29 cellular contexts compared by ENCODE assay signal in genomic region chr2:219918929-219919328, GRCh38.
DNase-seq lines count a peak whose midpoint lies in the region; FAIRE-seq and TF ChIP-seq lines count a peak whose summit lies in the region.
"Had no signal": no experiment of that assay in that cellular context is flagged by ENCODE, and none has a peak within 500 bp of the region (broad histone marks: within the 10 kb centered on the region; RNA-seq: fewer than 3 reads in every experiment).

No MANE protein-coding gene starts in this region.

- TF ChIP-seq CTCF in neural progenitor cell (IDR thresholded peaks at IDR 0.05) (no peak), MM.1S (IDR thresholded peaks at IDR 0.05; ENCODE audit: low read length) (no peak)

- H3K79me2 ChIP-seq in neural progenitor cell (ENCODE audit: low read depth) (no peaks in the 10 kb centered on the region), MM.1S (ENCODE audit: low read length) (no peaks in the 10 kb centered on the region)

- H2AFZ ChIP-seq in neural progenitor cell (replicated peaks), result no peak overlapping the region
- no peak overlapping the region for H2AFZ ChIP-seq in MM.1S (ENCODE audit: low read length)
- H2AFZ ChIP-seq: PC-9 had no signal

- H3K9me2 ChIP-seq in MM.1S (replicated peaks; ENCODE audit: insufficient read depth, low read length), result no peaks in the 10 kb centered on the region

- H3K36me3 Mint-ChIP-seq in neural progenitor cell, result no peaks in the 10 kb centered on the region
- H3K36me3 Mint-ChIP-seq: CD4-positive, alpha-beta memory T cell had no signal

- FAIRE-seq in small intestine (lab: Jason Lieb, UNC), result no peak
- FAIRE-seq: A204.1, GM12892, GM19239, H1 had no signal

- H3K27ac Mint-ChIP-seq in neural progenitor cell, result no peak overlapping the region
- H3K27ac Mint-ChIP-seq: CD4-positive, alpha-beta memory T cell had no signal

- peaks cover 3% of the 10 kb centered on the region for H3K27me3 Mint-ChIP-seq in neural progenitor cell (ENCODE audit: insufficient read depth, low read depth)

- H3F3A ChIP-seq in neural progenitor cell (ENCODE audit: low read depth) (peaks cover 58% of the 10 kb centered on the region), MM.1S (ENCODE audit: insufficient read depth, low read length) (no peaks in the 10 kb centered on the region)

- H3K9ac ChIP-seq in neural progenitor cell (no peak overlapping the region), MM.1S (ENCODE audit: low read length) (no peak overlapping the region)

- H3K27ac ChIP-seq in neural progenitor cell (no peak overlapping the region), MM.1S (ENCODE audit: low read length) (no peak overlapping the region), small intestine (ENCODE audit: low read depth in 1 of 2, low read length in 1 of 2) (no peak overlapping the region)
- H3K27ac ChIP-seq: PC-9 had no signal

- H3K4me3 Mint-ChIP-seq in neural progenitor cell, result no peak overlapping the region
- H3K4me3 Mint-ChIP-seq: CD4-positive, alpha-beta memory T cell had no signal

- 45 to 69% (median 58%) methylated on average over 3 of the region's 3 CpGs for WGBS in small intestine, 3 donors

- peaks cover 3% of the 10 kb centered on the region for H3K9me3 Mint-ChIP-seq in neural progenitor cell

- H3K4me1 ChIP-seq in neural progenitor cell (peaks cover 70% of the 10 kb centered on the region), MM.1S (ENCODE audit: low read length) (no peaks in the 10 kb centered on the region), small intestine (ENCODE audit: control insufficient read depth in 2 of 2, insufficient read depth in 1 of 2, low read depth in 1 of 2, low read length in 1 of 2) (no peaks in the 10 kb centered on the region)

- H4K20me1 ChIP-seq in neural progenitor cell (ENCODE audit: low read depth) (peaks cover 16% of the 10 kb centered on the region), MM.1S (ENCODE audit: insufficient read depth, low read length) (no peaks in the 10 kb centered on the region)

- H3K9me3 ChIP-seq in neural progenitor cell (ENCODE audit: low read depth), result no peaks in the 10 kb centered on the region
- H3K9me3 ChIP-seq in MM.1S (replicated peaks; ENCODE audit: insufficient read depth, low read length), result no peaks in the 10 kb centered on the region
- no peaks in the 10 kb centered on the region for H3K9me3 ChIP-seq in small intestine (ENCODE audit: control insufficient read depth, low read depth)
- H3K9me3 ChIP-seq: MG63 had no signal

- peaks cover 44% of the 10 kb centered on the region for H3K4me1 Mint-ChIP-seq in neural progenitor cell
- H3K4me1 Mint-ChIP-seq: CD4-positive, alpha-beta memory T cell had no signal

- DNase-seq in COR-L47 (lab: John Stamatoyannopoulos, UW) (peak; percentile 2), NCI-H1092 (lab: John Stamatoyannopoulos, UW) (peak; percentile 6), NCI-H748 (lab: John Stamatoyannopoulos, UW; ENCODE audit: unreplicated experiment) (peak; percentile 87), neural progenitor cell (ENCODE audit: low spot score) (no peak), MM.1S (no peak), ecto neural progenitor cell (ENCODE audit: low spot score) (no peak), small intestine (no peak)
- DNase-seq: AML-193; C1 segment of cervical spinal cord; CD4-positive, alpha-beta memory T cell; DMS 273 treated with DMSO at 0.1 percent for 48 hours; DND-41; HCEC 1CT; IMR-90; KG1; MG63; NCI-H1048; NCI-H146; NCI-H2029; NCI-H2171; NCI-H226; NCI-H510A; NCI-H774; PC-9; T-helper 1 cell had no signal

- H3K4me3 ChIP-seq in neural progenitor cell (no peak overlapping the region), MM.1S (ENCODE audit: low read length) (no peak overlapping the region), small intestine (ENCODE audit: low read depth in 1 of 2, low read length in 2 of 2) (no peak overlapping the region)
- H3K4me3 ChIP-seq: MG63, PC-9 had no signal

- H3K36me3 ChIP-seq in neural progenitor cell, result no peaks in the 10 kb centered on the region
- no peaks in the 10 kb centered on the region for H3K36me3 ChIP-seq in MM.1S (replicated peaks; ENCODE audit: insufficient read depth, low read length)
- no peaks in the 10 kb centered on the region for H3K36me3 ChIP-seq in small intestine (ENCODE audit: control insufficient read depth in 2 of 2, insufficient read depth in 2 of 2, low read length in 2 of 2)
- H3K36me3 ChIP-seq: MG63 had no signal

- H3K4me2 ChIP-seq in neural progenitor cell (peak overlapping the region; percentile 61), MM.1S (ENCODE audit: low read depth, low read length) (no peak overlapping the region)
- H3K4me2 ChIP-seq: PC-9 had no signal

- H3K27me3 ChIP-seq in neural progenitor cell (no peaks in the 10 kb centered on the region), MM.1S (replicated peaks; ENCODE audit: insufficient read depth, low read length) (no peaks in the 10 kb centered on the region), small intestine (ENCODE audit: control insufficient read depth in 2 of 2, insufficient read depth in 2 of 2, low read length in 2 of 2) (no peaks in the 10 kb centered on the region)
- H3K27me3 ChIP-seq: MG63 had no signal

Comparison
In these comparisons a context has a peak if more than half of its experiments do, and no peak if none do; other contexts are left out.
1. DNase-seq: peak in COR-L47 (single experiment), NCI-H1092 (single experiment) and NCI-H748 (single experiment); none in neural progenitor cell (single experiment), MM.1S (single experiment), ecto neural progenitor cell (single experiment) and small intestine (single experiment).